In genomic region chr1:155210304-155210703, GRCh38 we compare ENCODE assay signal across 13 cellular contexts. TPM values are rescaled to one million over a fixed set of nuclear protein-coding genes. Genes with fewer than 3 reads are reported as not detected.
DNase-seq lines count a peak whose midpoint lies in the region; ATAC-seq and TF ChIP-seq lines count a peak whose summit lies in the region.
"Had no signal": no experiment of that assay in that cellular context is flagged by ENCODE, and none has a peak within 500 bp of the region (broad histone marks: within the 10 kb centered on the region; RNA-seq: fewer than 3 reads in every experiment).

No MANE protein-coding gene starts in this region.

- no peak overlapping the region for H3K4me3 ChIP-seq in SK-N-SH (ENCODE audit: low read depth in 2 of 2, low read length in 1 of 2)
- H3K4me3 ChIP-seq in LNCaP clone FGC (ENCODE audit: low read depth, low read length) = peak overlapping the region; percentile 94
- H3K4me3 ChIP-seq in gastrocnemius medialis = no peak overlapping the region

- H3F3A ChIP-seq in SK-N-SH (replicated peaks; ENCODE audit: insufficient read depth) = peaks cover 23% of the 10 kb centered on the region

- TF ChIP-seq EP300 in SK-N-SH (IDR thresholded peaks at IDR 0.05; ENCODE audit: borderline replicate concordance in 1 of 2, low read depth in 1 of 2, low read length in 1 of 2) = no peak

- H3K27ac Mint-ChIP-seq in activated T-helper 17 cell treated with anti-CD3 and anti-CD28 coated beads, Interleukin-2, amount 50 U/mL, for 72 hours = peak overlapping the region; percentile 99
- H3K27ac Mint-ChIP-seq in nephron = peak overlapping the region in 1 of 3 experiments; percentile 22

- no peak overlapping the region for H3K27ac ChIP-seq in SK-N-SH (ENCODE audit: low read depth in 2 of 2, low read length in 1 of 2)
- no peak overlapping the region for H3K27ac ChIP-seq in gastrocnemius medialis

- intact Hi-C loops in gastrocnemius medialis (cut with DNase I; ENCODE audit: low total_unique reads) = no loop called here

- H3K4me3 Mint-ChIP-seq in activated T-helper 17 cell treated with anti-CD3 and anti-CD28 coated beads, Interleukin-2, amount 50 U/mL, for 72 hours = peak overlapping the region; percentile 89
- H3K4me3 Mint-ChIP-seq in nephron = peak overlapping the region; percentile 40 to 72 (median 64)

- H3K4me1 ChIP-seq in SK-N-SH (ENCODE audit: control insufficient read depth in 1 of 2, insufficient read depth in 2 of 2, low read depth in 1 of 2, low read length in 1 of 2) (peaks cover 0 to 29% of the 10 kb centered on the region in 2 experiments; a peak in 3 of 4 replicates), gastrocnemius medialis (peaks cover 16 to 28% of the 10 kb centered on the region in 2 donors)

- no peak for TF ChIP-seq POLR2A in gastrocnemius medialis (IDR thresholded peaks at IDR 0.05)

- no peak overlapping the region for H3K9ac ChIP-seq in SK-N-SH

- POLR2A ChIA-PET in SK-N-SH (lab: Yijun Ruan, JAX) = no interaction called here

- H3K27me3 Mint-ChIP-seq in activated T-helper 17 cell treated with anti-CD3 and anti-CD28 coated beads, Interleukin-2, amount 50 U/mL, for 72 hours = no peaks in the 10 kb centered on the region
- no peaks in the 10 kb centered on the region for H3K27me3 Mint-ChIP-seq in nephron (ENCODE audit: low read depth)

- H3K36me3 ChIP-seq in SK-N-SH (replicated peaks in 1 of 2; ENCODE audit: control insufficient read depth in 1 of 2, insufficient read depth in 2 of 2, low read length in 1 of 2) = peaks cover 9 to 16% of the 10 kb centered on the region in 2 experiments
- peaks cover 0 to 4% of the 10 kb centered on the region in 2 donors for H3K36me3 ChIP-seq in gastrocnemius medialis
- H3K36me3 ChIP-seq: thoracic aorta had no signal

- peaks cover 17% of the 10 kb centered on the region for H3K4me1 Mint-ChIP-seq in activated T-helper 17 cell treated with anti-CD3 and anti-CD28 coated beads, Interleukin-2, amount 50 U/mL, for 72 hours
- peaks cover 27% of the 10 kb centered on the region for H3K4me1 Mint-ChIP-seq in nephron

- no peaks in the 10 kb centered on the region for H3K9me2 ChIP-seq in SK-N-SH

- H3K9me3 Mint-ChIP-seq in activated T-helper 17 cell treated with anti-CD3 and anti-CD28 coated beads, Interleukin-2, amount 50 U/mL, for 72 hours = no peaks in the 10 kb centered on the region
- no peaks in the 10 kb centered on the region for H3K9me3 Mint-ChIP-seq in nephron

- ATAC-seq in SK-N-SH treated with all-trans-retinoic acid at 6 μM for 48 hours (no peak), gastrocnemius medialis (no peak)
- ATAC-seq in activated T-helper 17 cell treated with anti-CD3 and anti-CD28 coated beads, Interleukin-2, amount 50 U/mL, for 72 hours (replicated peaks) = no peak

- H4K20me1 ChIP-seq in SK-N-SH (ENCODE audit: insufficient read depth) = no peaks in the 10 kb centered on the region

- no peak for TF ChIP-seq CTCF in SK-N-SH (IDR thresholded peaks at IDR 0.05)
- TF ChIP-seq CTCF in LNCaP clone FGC (IDR thresholded peaks at IDR 0.05; ENCODE audit: control insufficient read depth, extremely low read depth, insufficient read depth) = no peak
- TF ChIP-seq CTCF in nephron (IDR thresholded peaks at IDR 0.05; ENCODE audit: unreplicated experiment in 3 of 3) = no peak
- TF ChIP-seq CTCF in gastrocnemius medialis (IDR thresholded peaks at IDR 0.05 in 4 of 5, conservative IDR thresholded peaks at IDR 0.05 in 1 of 5) = no peak

- in situ Hi-C loops in gastrocnemius medialis (cut with MboI; ENCODE audit: low sequenced_read_pairs in 4 of 4) = no loop called here

- peak overlapping the region; percentile 99 for H3K4me2 ChIP-seq in SK-N-SH

- H3K27me3 ChIP-seq in SK-N-SH (ENCODE audit: insufficient read depth) = no peaks in the 10 kb centered on the region
- no peaks in the 10 kb centered on the region for H3K27me3 ChIP-seq in gastrocnemius medialis

- H2AFZ ChIP-seq in SK-N-SH (ENCODE audit: low read depth) = no peak overlapping the region

- H3K9me3 ChIP-seq in SK-N-SH (no peaks in the 10 kb centered on the region), gastrocnemius medialis (no peaks in the 10 kb centered on the region)
- H3K9me3 ChIP-seq: thoracic aorta had no signal

- CTCF ChIA-PET in SK-N-SH (lab: Yijun Ruan, JAX) = interaction anchor here (1.6 to 5.1 kb wide), 2 partner anchors 9 to 16 kb away, joined by 5 to 48 read pairs; no protein-coding TSS in a partner anchor

- no peak for DNase-seq in SK-N-SH
- DNase-seq in LNCaP clone FGC (ENCODE audit: low read depth) = no peak
- no peak for DNase-seq in DMS 273 treated with DMSO at 0.1 percent for 48 hours (lab: John Stamatoyannopoulos, UW)
- DNase-seq in NCI-H1105 (lab: John Stamatoyannopoulos, UW) = no peak
- no peak for DNase-seq in gastrocnemius medialis
- DNase-seq: ACHN; effector CD4-positive, alpha-beta T cell; NCI-H2227 treated with DMSO at 0.1 percent for 48 hours; stimulated activated CD4-positive, alpha-beta T cell treated with anti-CD3 and anti-CD28 coated beads, Interleukin-4, amount 100 ng/mL, for 24 hours had no signal

- no peak for TF ChIP-seq RAD21 in SK-N-SH (IDR thresholded peaks at IDR 0.05; ENCODE audit: low read length)

- peaks cover 27% of the 10 kb centered on the region for H3K79me2 ChIP-seq in SK-N-SH (ENCODE audit: insufficient read depth)

- H3K36me3 Mint-ChIP-seq in activated T-helper 17 cell treated with anti-CD3 and anti-CD28 coated beads, Interleukin-2, amount 50 U/mL, for 72 hours (ENCODE audit: low read depth) = peaks cover 19% of the 10 kb centered on the region
- peaks cover 6% of the 10 kb centered on the region for H3K36me3 Mint-ChIP-seq in nephron (ENCODE audit: low read depth)

- 59% methylated on average over 2 of the region's 2 CpGs for WGBS in SK-N-SH (ENCODE audit: low lambda C conversion rate)

TF ChIP-seq in SK-N-SH, 30 proteins besides CTCF, POLR2A, EP300 and RAD21 (continues in another document):
- TF ChIP-seq USF2 (IDR thresholded peaks at IDR 0.05; ENCODE audit: borderline replicate concordance, low read depth, low read length) (no peak), MEF2A (IDR thresholded peaks at IDR 0.05; ENCODE audit: borderline replicate concordance, low read depth) (no peak), NFIC (IDR thresholded peaks at IDR 0.05; ENCODE audit: borderline replicate concordance) (no peak)

TF ChIP-seq in SK-N-SH treated with all-trans-retinoic acid at 6 μM for 48 hours, 23 proteins besides CTCF, POLR2A, EP300 and RAD21 (continues in another document):
- no peak for TF ChIP-seq CREB5 (CRISPR knock-in tag; IDR thresholded peaks at IDR 0.05; ENCODE audit: low read depth)
- no peak for TF ChIP-seq RARB (CRISPR knock-in tag; IDR thresholded peaks at IDR 0.05)
- TF ChIP-seq PPARA (CRISPR knock-in tag; IDR thresholded peaks at IDR 0.05; ENCODE audit: borderline replicate concordance) = no peak
- TF ChIP-seq ZFP30 (CRISPR knock-in tag; IDR thresholded peaks at IDR 0.05) = no peak
- no peak for TF ChIP-seq ARNTL (CRISPR knock-in tag; IDR thresholded peaks at IDR 0.05; ENCODE audit: borderline replicate concordance, low read depth)
- no peak for TF ChIP-seq ZNF70 (CRISPR knock-in tag; IDR thresholded peaks at IDR 0.05)
- TF ChIP-seq TCF4 (CRISPR knock-in tag; IDR thresholded peaks at IDR 0.05; ENCODE audit: borderline replicate concordance) = no peak

RNA-seq across cellular contexts. Expression of gene MTX1, which starts 1.8 kb away (rescaled TPM):
- polyA plus RNA-seq in SK-N-SH (2012; rRNA removed) = 79.1 TPM in 2 replicates
- 38.5 and 57.4 TPM in 2 replicates for polyA plus RNA-seq in SK-N-SH (2012; cell fraction: cytosol; rRNA removed)
- 75.0 and 79.6 TPM in 2 replicates for polyA plus RNA-seq in SK-N-SH (2012; cell fraction: nucleus; rRNA removed)
- 10 to 100 TPM; 31.3 to 59.9 TPM for total RNA-seq in activated T-helper 17 cell treated with anti-CD3 and anti-CD28 coated beads, Interleukin-2, amount 50 U/mL, for 72 hours
- 10 to 100 TPM; 14.4 to 26.9 (median 24.6) TPM for total RNA-seq in gastrocnemius medialis

RNA-seq across cellular contexts. Expression of gene THBS3, which starts 2.6 kb away (rescaled TPM):
- 124 and 162 TPM in 2 replicates for polyA plus RNA-seq in SK-N-SH (2012; rRNA removed)
- polyA plus RNA-seq in SK-N-SH (2012; cell fraction: cytosol; rRNA removed) = 61.2 and 79.2 TPM in 2 replicates
- polyA plus RNA-seq in SK-N-SH (2012; cell fraction: nucleus; rRNA removed) = 430 and 590 TPM in 2 replicates
- total RNA-seq in activated T-helper 17 cell treated with anti-CD3 and anti-CD28 coated beads, Interleukin-2, amount 50 U/mL, for 72 hours = 10 to 100 TPM; 11.8 to 26.8 TPM
- total RNA-seq in gastrocnemius medialis = 1 to 10 TPM; 1.5 to 4.6 (median 3.3) TPM

RNA-seq across cellular contexts. Expression of gene TRIM46, which starts 36.7 kb away (rescaled TPM):
- polyA plus RNA-seq in SK-N-SH (2012; rRNA removed) = 12.3 and 12.7 TPM in 2 replicates
- 3.4 and 6.0 TPM in 2 replicates for polyA plus RNA-seq in SK-N-SH (2012; cell fraction: cytosol; rRNA removed)
- 58.4 and 75.1 TPM in 2 replicates for polyA plus RNA-seq in SK-N-SH (2012; cell fraction: nucleus; rRNA removed)
- 10 to 100 TPM; 10.6 to 16.6 TPM for total RNA-seq in activated T-helper 17 cell treated with anti-CD3 and anti-CD28 coated beads, Interleukin-2, amount 50 U/mL, for 72 hours
- total RNA-seq in gastrocnemius medialis = not detected

RNA-seq across cellular contexts. Expression of gene KRTCAP2, which starts 37.2 kb away (rescaled TPM):
- polyA plus RNA-seq in SK-N-SH (2012; rRNA removed) = 203 and 238 TPM in 2 replicates
- polyA plus RNA-seq in SK-N-SH (2012; cell fraction: cytosol; rRNA removed) = 133 and 181 TPM in 2 replicates
- 254 and 311 TPM in 2 replicates for polyA plus RNA-seq in SK-N-SH (2012; cell fraction: nucleus; rRNA removed)
- 100 to 1,000 TPM; 108 to 166 TPM for total RNA-seq in activated T-helper 17 cell treated with anti-CD3 and anti-CD28 coated beads, Interleukin-2, amount 50 U/mL, for 72 hours
- total RNA-seq in gastrocnemius medialis = 100 to 1,000 TPM in 1 of 4 donors, 10 to 100 TPM in 3; 59.6 to 102 (median 91.6) TPM

RNA-seq across cellular contexts. Expression of gene ENTREP3, which starts 45.0 kb away (rescaled TPM):
- 20.0 and 30.6 TPM in 2 replicates for polyA plus RNA-seq in SK-N-SH (2012; rRNA removed)
- 17.9 and 26.4 TPM in 2 replicates for polyA plus RNA-seq in SK-N-SH (2012; cell fraction: cytosol; rRNA removed)
- polyA plus RNA-seq in SK-N-SH (2012; cell fraction: nucleus; rRNA removed) = 42.8 and 45.5 TPM in 2 replicates
- total RNA-seq in activated T-helper 17 cell treated with anti-CD3 and anti-CD28 coated beads, Interleukin-2, amount 50 U/mL, for 72 hours = 10 to 100 TPM; 20.7 to 32.1 TPM
- 10 to 100 TPM in 3 of 4 donors, 1 to 10 TPM in 1; 7.9 to 22.3 (median 18.8) TPM for total RNA-seq in gastrocnemius medialis

Comparison
In these comparisons a context has a peak if more than half of its experiments do, and no peak if none do; other contexts are left out.
1. RNA of gene TRIM46, which starts 36.7 kb away (total RNA-seq): 10.6 to 16.6 TPM in activated T-helper 17 cell treated with anti-CD3 and anti-CD28 coated beads, Interleukin-2, amount 50 U/mL, for 72 hours; not detected in gastrocnemius medialis; every median in the first group is over 10 times any median in the second.